Comparison of ENCODE assay signal across 18 cellular contexts in genomic region chr22:46145361-46145851, GRCh38. TPM values are rescaled to one million over a fixed set of nuclear protein-coding genes. Genes with fewer than 3 reads are reported as not detected.
DNase-seq lines count a peak whose midpoint lies in the region; ATAC-seq, FAIRE-seq and TF ChIP-seq lines count a peak whose summit lies in the region.
"Had no signal": no experiment of that assay in that cellular context is flagged by ENCODE, and none has a peak within 500 bp of the region (broad histone marks: within the 10 kb centered on the region; RNA-seq: fewer than 3 reads in every experiment).

No MANE protein-coding gene starts in this region.

- H3K36me3 ChIP-seq in RWPE2 (ENCODE audit: low read depth) (no peaks in the 10 kb centered on the region), osteoblast (ENCODE audit: insufficient read depth, low read length) (no peaks in the 10 kb centered on the region)

- H3K27ac ChIP-seq in RWPE2 (ENCODE audit: poor library complexity, severe bottlenecking) = no peak overlapping the region
- H3K27ac ChIP-seq in osteoblast (ENCODE audit: low read depth, low read length) = no peak overlapping the region
- H3K27ac ChIP-seq: A549 had no signal

- peak; percentile 81 for FAIRE-seq in urothelium cell line (lab: Jason Lieb, UNC)
- FAIRE-seq: A549, D721Med, GM12892, HTR-8/SVneo had no signal

- peaks cover 2% of the 10 kb centered on the region for H4K20me1 ChIP-seq in osteoblast (ENCODE audit: insufficient read depth, low read length)

- peaks cover 7% of the 10 kb centered on the region for H3K4me1 ChIP-seq in RWPE2 (ENCODE audit: insufficient read depth, poor library complexity, severe bottlenecking)
- no peaks in the 10 kb centered on the region for H3K4me1 ChIP-seq in osteoblast (ENCODE audit: insufficient read depth, low read length)
- H3K4me1 ChIP-seq: A549 had no signal

- H3K4me3 ChIP-seq in RWPE2 (ENCODE audit: severe bottlenecking) (no peak overlapping the region), osteoblast (ENCODE audit: insufficient read depth, low read length) (no peak overlapping the region)
- H3K4me3 ChIP-seq: A549 had no signal

- TF ChIP-seq CTCF in RWPE2 (IDR thresholded peaks at IDR 0.05; ENCODE audit: poor library complexity, severe bottlenecking) (no peak), osteoblast (IDR thresholded peaks at IDR 0.05; ENCODE audit: extremely low read depth, low read depth, low read length) (no peak)

- no peaks in the 10 kb centered on the region for H3K79me2 ChIP-seq in osteoblast (ENCODE audit: insufficient read depth, low read length)

- H3K4me2 ChIP-seq in osteoblast (ENCODE audit: insufficient read depth, low read length) = no peak overlapping the region
- H3K4me2 ChIP-seq: A549 had no signal

- H3K9me3 ChIP-seq in RWPE2 (ENCODE audit: severe bottlenecking) = no peaks in the 10 kb centered on the region
- no peaks in the 10 kb centered on the region for H3K9me3 ChIP-seq in osteoblast (ENCODE audit: low read depth, low read length)
- H3K9me3 ChIP-seq: A549 had no signal

- H2AFZ ChIP-seq in osteoblast (ENCODE audit: low read length) = no peak overlapping the region

- no peaks in the 10 kb centered on the region for H3K27me3 ChIP-seq in RWPE2 (ENCODE audit: insufficient read depth, poor library complexity, severe bottlenecking)
- peaks cover 30% of the 10 kb centered on the region for H3K27me3 ChIP-seq in osteoblast (ENCODE audit: insufficient read depth, low read length)

- peak; percentile 55 for DNase-seq in RWPE2 (ENCODE audit: low spot score)
- DNase-seq in left lobe of liver (ENCODE audit: low spot score) = peak; percentile 51
- DNase-seq in osteoblast (ENCODE audit: insufficient read length, low spot score, missing footprints) = peak; percentile 79
- no peak for DNase-seq in urothelium cell line (ENCODE audit: low spot score)
- no peak for DNase-seq in hippocampal formation (lab: John Stamatoyannopoulos, UW)
- no peak for DNase-seq in NOMO-1 (lab: John Stamatoyannopoulos, UW; ENCODE audit: unreplicated experiment in 2 of 2)
- DNase-seq: CD8-positive, alpha-beta T cell; COR-L47; DMS153; DND-41; GDM1; HCEC 1CT; HFFc6 had no signal

- ATAC-seq in RWPE2 (ENCODE audit: low read depth) = no peak
- no peak for ATAC-seq in left lobe of liver
- no peak for ATAC-seq in GM21390 (IDR thresholded peaks at IDR 0.05; ENCODE audit: unreplicated experiment)
- ATAC-seq: A549; CD8-positive, alpha-beta T cell had no signal

RNA-seq across cellular contexts. Expression of gene PPARA, which starts 4.9 kb away (rescaled TPM):
- total RNA-seq in left lobe of liver (122 TPM), osteoblast (21.8 and 22.1 TPM in 2 replicates)

Comparison
In these comparisons a context has a peak if more than half of its experiments do, and no peak if none do; other contexts are left out.
1. DNase-seq: peak in RWPE2 (single experiment), left lobe of liver (single experiment) and osteoblast (single experiment); none in urothelium cell line (single experiment), hippocampal formation (0 of 2) and NOMO-1 (0 of 2).